ENCODE assay signal across 8 cellular contexts in the genomic region with DNA sequence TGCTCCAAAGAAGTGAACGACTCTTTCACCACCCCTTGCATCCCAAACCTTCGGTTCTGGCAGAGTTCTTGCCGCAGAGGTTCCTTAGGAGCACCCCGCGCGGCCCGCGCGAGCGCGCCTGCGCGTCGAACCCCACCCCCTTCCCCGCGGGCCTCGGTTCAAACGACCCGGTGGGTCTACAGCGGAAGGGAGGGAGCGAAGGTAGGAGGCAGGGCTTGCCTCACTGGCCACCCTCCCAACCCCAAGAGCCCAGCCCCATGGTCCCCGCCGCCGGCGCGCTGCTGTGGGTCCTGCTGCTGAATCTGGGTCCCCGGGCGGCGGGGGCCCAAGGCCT. TPM values are rescaled to one million over a fixed set of nuclear protein-coding genes. Genes with fewer than 3 reads are reported as not detected.
DNase-seq lines count a peak whose midpoint lies in the region; ATAC-seq lines count a peak whose summit lies in the region.

A gene with protein sequence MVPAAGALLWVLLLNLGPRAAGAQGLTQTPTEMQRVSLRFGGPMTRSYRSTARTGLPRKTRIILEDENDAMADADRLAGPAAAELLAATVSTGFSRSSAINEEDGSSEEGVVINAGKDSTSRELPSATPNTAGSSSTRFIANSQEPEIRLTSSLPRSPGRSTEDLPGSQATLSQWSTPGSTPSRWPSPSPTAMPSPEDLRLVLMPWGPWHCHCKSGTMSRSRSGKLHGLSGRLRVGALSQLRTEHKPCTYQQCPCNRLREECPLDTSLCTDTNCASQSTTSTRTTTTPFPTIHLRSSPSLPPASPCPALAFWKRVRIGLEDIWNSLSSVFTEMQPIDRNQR (plus strand): TSS at position 161 of the 334 bp plus-strand sequence. CDS start 97 bp downstream, at position 258.

- under 1% methylated on average over 29 of the region's 29 CpGs for WGBS in HUES64
- WGBS in neuronal stem cell (ENCODE audit: extremely low coverage in 2 of 2, insufficient read length in 2 of 2, insufficient replicate concordance in 1 of 2), 2 donors, result no CpG with 5 or more reads among the region's 29 CpGs

- no peaks in the 10 kb centered on the region for H3K9me3 Mint-ChIP-seq in activated naive CD4-positive, alpha-beta T cell treated with anti-CD3 and anti-CD28 coated beads, Interleukin-2, amount 50 U/mL, for 72 hours

- peaks cover 11% of the 10 kb centered on the region; the same call in 1 of the 2 replicates for H3K4me1 ChIP-seq in HUES64 (ENCODE audit: insufficient read depth, low read length)
- H3K4me1 ChIP-seq in neuronal stem cell (ENCODE audit: control insufficient read depth in 2 of 2, insufficient read depth in 1 of 2, low read depth in 1 of 2, low read length in 2 of 2), result peaks cover 2 to 3% of the 10 kb centered on the region in 2 donors

- H3K36me3 ChIP-seq in HUES64 (ENCODE audit: insufficient read depth, low read length) (peaks cover 28% of the 10 kb centered on the region), neuronal stem cell (replicated peaks in 1 of 2; ENCODE audit: control insufficient read depth in 2 of 2, insufficient read depth in 2 of 2, low read length in 2 of 2) (peaks cover 7 to 27% of the 10 kb centered on the region in 2 donors)

- peak within 1 kb of the TSS; percentile 99 for H3K4me2 ChIP-seq in neuronal stem cell (ENCODE audit: insufficient read depth, low read length, poor library complexity, severe bottlenecking)

- no peak within 1 kb of the TSS for H2BK120ac ChIP-seq in neuronal stem cell (ENCODE audit: low read depth, low read length)

- peak within 1 kb of the TSS; percentile 72 for H2BK15ac ChIP-seq in neuronal stem cell (ENCODE audit: low read length)

- peak within 1 kb of the TSS; percentile 59 for H2BK12ac ChIP-seq in neuronal stem cell (ENCODE audit: low read length)

- H3K23ac ChIP-seq in neuronal stem cell (ENCODE audit: low read depth, low read length, poor library complexity), result peak within 1 kb of the TSS; percentile 66

- peak within 1 kb of the TSS; percentile 96 for H2AFZ ChIP-seq in neuronal stem cell (ENCODE audit: low read length)

- ATAC-seq in GM19043 (IDR thresholded peaks at IDR 0.05; ENCODE audit: low read depth, unreplicated experiment), result peak; percentile 49
- peak; percentile 68 to 69 for ATAC-seq in activated naive CD4-positive, alpha-beta T cell treated with anti-CD3 and anti-CD28 coated beads, Interleukin-2, amount 50 U/mL, for 72 hours

- peaks cover 4% of the 10 kb centered on the region for H3K79me1 ChIP-seq in neuronal stem cell (ENCODE audit: low read depth, low read length)

- H3K27ac Mint-ChIP-seq in activated naive CD4-positive, alpha-beta T cell treated with anti-CD3 and anti-CD28 coated beads, Interleukin-2, amount 50 U/mL, for 72 hours, result peak within 1 kb of the TSS; percentile 80 to 88

- H3K9ac ChIP-seq in HUES64 (ENCODE audit: low read depth, low read length) (peak within 1 kb of the TSS; percentile 84), neuronal stem cell (ENCODE audit: low read depth, low read length, poor library complexity) (peak within 1 kb of the TSS; percentile 83)

- no peak within 1 kb of the TSS for H4K91ac ChIP-seq in neuronal stem cell (ENCODE audit: low read depth, low read length, poor library complexity)

- H4K8ac ChIP-seq in neuronal stem cell (ENCODE audit: low read depth, low read length), result no peak within 1 kb of the TSS

- H3K18ac ChIP-seq in neuronal stem cell (ENCODE audit: low read length), result peak within 1 kb of the TSS; percentile 94

- peak within 1 kb of the TSS; percentile 83 for H2BK5ac ChIP-seq in neuronal stem cell (ENCODE audit: low read length)

- peak within 1 kb of the TSS; percentile 64 for H2AK5ac ChIP-seq in neuronal stem cell (ENCODE audit: low read depth, low read length)

- peak within 1 kb of the TSS; percentile 82 for H3K4me3 ChIP-seq in HUES64 (ENCODE audit: low read length)
- peak within 1 kb of the TSS; percentile 72 to 79 for H3K4me3 ChIP-seq in neuronal stem cell (ENCODE audit: low read length in 2 of 2)

- peak within 1 kb of the TSS; percentile 4 for H3K4ac ChIP-seq in neuronal stem cell (ENCODE audit: low read length)

- H3K27ac ChIP-seq in HUES64 (ENCODE audit: low read depth, low read length) (peak within 1 kb of the TSS; percentile 88), neuronal stem cell (replicated peaks; ENCODE audit: low read length) (peak within 1 kb of the TSS; percentile 62)

- no peaks in the 10 kb centered on the region for H3K9me3 ChIP-seq in HUES64 (ENCODE audit: insufficient read depth, low read depth, low read length)
- H3K9me3 ChIP-seq in neuronal stem cell (replicated peaks in 1 of 2; ENCODE audit: control insufficient read depth in 2 of 2, insufficient read depth in 1 of 2, low read depth in 1 of 2, low read length in 2 of 2), result no peaks in the 10 kb centered on the region

- H3K14ac ChIP-seq in neuronal stem cell (ENCODE audit: low read length), result peak within 1 kb of the TSS; percentile 85

- DNase-seq in Ammon's horn (ENCODE audit: low spot score) (peak; percentile 76), RPMI8226 (peak; percentile 64), globus pallidus (ENCODE audit: low spot score) (peak; percentile 75), neuronal stem cell (ENCODE audit: low spot score) (peak; percentile 62), GOT3 (lab: John Stamatoyannopoulos, UW) (no peak)
- peak in 1 of 2 donors; percentile 56 for DNase-seq in activated naive CD4-positive, alpha-beta T cell treated with anti-CD3 and anti-CD28 coated beads, Interleukin-2, amount 50 U/mL, for 72 hours (ENCODE audit: low spot score in 2 of 2)

- H3K27me3 ChIP-seq in HUES64 (ENCODE audit: insufficient read depth, low read length) (no peaks in the 10 kb centered on the region), neuronal stem cell (ENCODE audit: control insufficient read depth in 3 of 3, insufficient read depth in 3 of 3, low read depth in 1 of 3, low read length in 3 of 3) (no peaks in the 10 kb centered on the region)

- no peaks in the 10 kb centered on the region for H3K36me3 Mint-ChIP-seq in activated naive CD4-positive, alpha-beta T cell treated with anti-CD3 and anti-CD28 coated beads, Interleukin-2, amount 50 U/mL, for 72 hours

RNA-seq across cellular contexts. Expression of the gene that starts here (rescaled TPM):
- polyA plus RNA-seq in HUES64 (2013, experiment 1 of 2), result 4.2 TPM
- polyA plus RNA-seq in HUES64 (2013, experiment 2 of 2), result 4.2 TPM
- 1 to 10 TPM in 1 of 2 donors, under 1 TPM in 1; 0.91 to 1.0 TPM for total RNA-seq in activated naive CD4-positive, alpha-beta T cell treated with anti-CD3 and anti-CD28 coated beads, Interleukin-2, amount 50 U/mL, for 72 hours
- 5.0 TPM for polyA plus RNA-seq in neuronal stem cell (2013, experiment 1 of 2)
- polyA plus RNA-seq in neuronal stem cell (2013, experiment 2 of 2), result 5.3 TPM
